9 cellular contexts compared by ENCODE assay signal in genomic region chr3:79297242-79297641, GRCh38.
A peak's percentile ranks its signal among the peaks of the same experiment; 100 is the strongest.
DNase-seq lines count a peak whose midpoint lies in the region; ATAC-seq and TF ChIP-seq lines count a peak whose summit lies in the region.
"Had no signal": no experiment of that assay in that cellular context is flagged by ENCODE, and none has a peak within 500 bp of the region (broad histone marks: within the 10 kb centered on the region; RNA-seq: fewer than 3 reads in every experiment).

No MANE protein-coding gene starts in this region.

- intact Hi-C loops in sciatic nerve (cut with DNase I): no loop called here

- H3K27me3 ChIP-seq in neural progenitor cell: no peaks in the 10 kb centered on the region

- H3K4me3 Mint-ChIP-seq in brain (peak overlapping the region in 1 of 5 experiments; percentile 23), neural progenitor cell (no peak overlapping the region)
- H3K4me3 Mint-ChIP-seq: activated naive CD8-positive, alpha-beta T cell treated with anti-CD3 and anti-CD28 coated beads, Interleukin-2, amount 50 U/mL, for 24 hours had no signal

- H3K27ac ChIP-seq in neural progenitor cell: no peak overlapping the region

- TF ChIP-seq CTCF in brain (conservative IDR thresholded peaks at IDR 0.05): no peak
- TF ChIP-seq CTCF in neural progenitor cell (IDR thresholded peaks at IDR 0.05): no peak

- H3K4me2 ChIP-seq in neural progenitor cell: no peak overlapping the region

- H3K4me1 ChIP-seq in neural progenitor cell: no peaks in the 10 kb centered on the region

- H4K20me1 ChIP-seq in neural progenitor cell (ENCODE audit: low read depth): no peaks in the 10 kb centered on the region

- H3K9me3 ChIP-seq in neural progenitor cell (ENCODE audit: low read depth): peaks cover 3% of the 10 kb centered on the region

- peaks cover 3% of the 10 kb centered on the region for H3K27me3 Mint-ChIP-seq in brain
- no peaks in the 10 kb centered on the region for H3K27me3 Mint-ChIP-seq in neural progenitor cell (ENCODE audit: insufficient read depth, low read depth)
- H3K27me3 Mint-ChIP-seq: activated naive CD8-positive, alpha-beta T cell treated with anti-CD3 and anti-CD28 coated beads, Interleukin-2, amount 50 U/mL, for 24 hours had no signal

- H3K36me3 Mint-ChIP-seq in brain: peaks cover 15% of the 10 kb centered on the region
- H3K36me3 Mint-ChIP-seq in neural progenitor cell: no peaks in the 10 kb centered on the region

- H2AFZ ChIP-seq in neural progenitor cell (replicated peaks): no peak overlapping the region

- no peak overlapping the region for H3K9ac ChIP-seq in neural progenitor cell

- peak overlapping the region in 3 of 5 experiments; percentile 3 to 75 (median 57) for H3K27ac Mint-ChIP-seq in brain
- H3K27ac Mint-ChIP-seq in neural progenitor cell: peak overlapping the region; percentile 11
- H3K27ac Mint-ChIP-seq: activated naive CD8-positive, alpha-beta T cell treated with anti-CD3 and anti-CD28 coated beads, Interleukin-2, amount 50 U/mL, for 24 hours had no signal

- peaks cover 16% of the 10 kb centered on the region for H3K4me1 Mint-ChIP-seq in brain
- H3K4me1 Mint-ChIP-seq in neural progenitor cell: peaks cover 11% of the 10 kb centered on the region
- H3K4me1 Mint-ChIP-seq: activated naive CD8-positive, alpha-beta T cell treated with anti-CD3 and anti-CD28 coated beads, Interleukin-2, amount 50 U/mL, for 24 hours had no signal

- peak; percentile 84 for DNase-seq in GM04503 (ENCODE audit: low read depth)
- peak; percentile 76 for DNase-seq in NCI-H2107 (lab: John Stamatoyannopoulos, UW)
- DNase-seq in neural progenitor cell (ENCODE audit: low spot score): no peak
- DNase-seq in sciatic nerve (ENCODE audit: low spot score): no peak
- no peak for DNase-seq in stimulated activated CD8-positive, alpha-beta memory T cell treated with anti-CD3 and anti-CD28 coated beads, Interleukin-4, amount 100 ng/mL, for 48 hours
- DNase-seq in cerebellar nuclear complex (lab: John Stamatoyannopoulos, UW): no peak
- DNase-seq: activated naive CD8-positive, alpha-beta T cell treated with anti-CD3 and anti-CD28 coated beads, Interleukin-2, amount 50 U/mL, for 24 hours had no signal

- H3K9me3 Mint-ChIP-seq in brain: peaks cover 13 to 24% (median 18%) of the 10 kb centered on the region in 5 experiments
- peaks cover 17% of the 10 kb centered on the region for H3K9me3 Mint-ChIP-seq in neural progenitor cell

- no peak for ATAC-seq in GM19351 (IDR thresholded peaks at IDR 0.05; ENCODE audit: unreplicated experiment)
- ATAC-seq in sciatic nerve: no peak
- ATAC-seq: activated naive CD8-positive, alpha-beta T cell treated with anti-CD3 and anti-CD28 coated beads, Interleukin-2, amount 50 U/mL, for 24 hours had no signal

- H3K4me3 ChIP-seq in neural progenitor cell: no peak overlapping the region

- no peaks in the 10 kb centered on the region for H3K36me3 ChIP-seq in neural progenitor cell

- no peaks in the 10 kb centered on the region for H3K79me2 ChIP-seq in neural progenitor cell (ENCODE audit: low read depth)

- no peaks in the 10 kb centered on the region for H3F3A ChIP-seq in neural progenitor cell (ENCODE audit: low read depth)

Comparison
In these comparisons a context has a peak if more than half of its experiments do, and no peak if none do; other contexts are left out.
1. DNase-seq: peak in GM04503 (single experiment) and NCI-H2107 (single experiment); none in neural progenitor cell (single experiment), sciatic nerve (single experiment), stimulated activated CD8-positive, alpha-beta memory T cell treated with anti-CD3 and anti-CD28 coated beads, Interleukin-4, amount 100 ng/mL, for 48 hours (single experiment) and cerebellar nuclear complex (0 of 2).